In genomic region chr9:33267368-33267767, GRCh38 we compare ENCODE assay signal across 20 cellular contexts. TPM values are rescaled to one million over a fixed set of nuclear protein-coding genes. Genes with fewer than 3 reads are reported as not detected.
DNase-seq lines count a peak whose midpoint lies in the region; ATAC-seq, FAIRE-seq and TF ChIP-seq lines count a peak whose summit lies in the region.
"Had no signal": no experiment of that assay in that cellular context is flagged by ENCODE, and none has a peak within 500 bp of the region (broad histone marks: within the 10 kb centered on the region; RNA-seq: fewer than 3 reads in every experiment).

No MANE protein-coding gene starts in this region.

- no peaks in the 10 kb centered on the region for H3K9me3 ChIP-seq in IMR-90 (ENCODE audit: control insufficient read depth, insufficient read depth, low read length)
- no peaks in the 10 kb centered on the region for H3K9me3 ChIP-seq in kidney (ENCODE audit: control insufficient read depth in 1 of 2, low read length in 2 of 2)
- H3K9me3 ChIP-seq: stomach had no signal

- no peak for TF ChIP-seq POLR2A in IMR-90 (IDR thresholded peaks at IDR 0.05; ENCODE audit: low read depth, low read length)

- no peaks in the 10 kb centered on the region for H3K9me3 Mint-ChIP-seq in activated T-cell treated with anti-CD3 and anti-CD28 coated beads, Interleukin-2, amount 50 U/mL, for 24 hours
- H3K9me3 Mint-ChIP-seq in activated naive CD8-positive, alpha-beta T cell treated with anti-CD3 and anti-CD28 coated beads for 36 hours: no peaks in the 10 kb centered on the region
- no peaks in the 10 kb centered on the region for H3K9me3 Mint-ChIP-seq in nephron

- no peak overlapping the region for H3K27ac ChIP-seq in IMR-90 (ENCODE audit: insufficient read depth, low read length)
- H3K27ac ChIP-seq in kidney (ENCODE audit: low read depth in 2 of 2, low read length in 2 of 2): no peak overlapping the region
- H3K27ac ChIP-seq: dorsolateral prefrontal cortex, stomach had no signal

- TF ChIP-seq CTCF in IMR-90 (conservative IDR thresholded peaks at IDR 0.05; ENCODE audit: low read depth, low read length) (no peak), nephron (IDR thresholded peaks at IDR 0.05; ENCODE audit: unreplicated experiment in 3 of 3) (no peak), kidney (IDR thresholded peaks at IDR 0.05; ENCODE audit: borderline replicate concordance, extremely low read depth, insufficient read depth) (no peak)

- no peak overlapping the region for H4K8ac ChIP-seq in IMR-90 (ENCODE audit: low read depth in 2 of 2, low read length in 2 of 2)

- no peak for FAIRE-seq in urothelium cell line (lab: Jason Lieb, UNC)
- FAIRE-seq in kidney (lab: Jason Lieb, UNC): no peak
- FAIRE-seq: frontal cortex, GM18507, RCC 7860 had no signal

- no peak for ATAC-seq in IMR-90 (ENCODE audit: low read depth)
- ATAC-seq in HG02610 (IDR thresholded peaks at IDR 0.05; ENCODE audit: unreplicated experiment): no peak
- ATAC-seq: left cardiac atrium, right cardiac atrium had no signal

- no peak overlapping the region for H2AK5ac ChIP-seq in IMR-90 (ENCODE audit: low read depth, low read length)

- in situ Hi-C loops in IMR-90 (cut with MboI; ENCODE audit: low sequenced_read_pairs): no loop called here

- no peak overlapping the region for H4K91ac ChIP-seq in IMR-90 (ENCODE audit: insufficient read depth, low read depth, low read length)

- H2BK20ac ChIP-seq in IMR-90 (ENCODE audit: low read depth, low read length): no peak overlapping the region

- H3K4me1 ChIP-seq in IMR-90 (ENCODE audit: control insufficient read depth, insufficient read depth, low read length) (peaks cover 10% of the 10 kb centered on the region), kidney (ENCODE audit: control insufficient read depth in 1 of 2, insufficient read depth in 1 of 2, low read depth in 1 of 2, low read length in 2 of 2) (peaks cover 8 to 17% of the 10 kb centered on the region in 2 donors)

- no peak overlapping the region for H3K56ac ChIP-seq in IMR-90 (ENCODE audit: extremely low read depth, insufficient read depth, low read length)

- no peak overlapping the region for H3K23ac ChIP-seq in IMR-90 (ENCODE audit: low read depth, low read length)

- H2BK120ac ChIP-seq in IMR-90 (ENCODE audit: low read depth, low read length): no peak overlapping the region

- no peak overlapping the region for H2AK9ac ChIP-seq in IMR-90 (replicated peaks; ENCODE audit: low read depth, low read length, poor library complexity)

- peak overlapping the region; percentile 0 for H3K4me3 Mint-ChIP-seq in activated T-cell treated with anti-CD3 and anti-CD28 coated beads, Interleukin-2, amount 50 U/mL, for 24 hours
- no peak overlapping the region for H3K4me3 Mint-ChIP-seq in activated naive CD8-positive, alpha-beta T cell treated with anti-CD3 and anti-CD28 coated beads for 36 hours
- H3K4me3 Mint-ChIP-seq in nephron: peak overlapping the region; percentile 0 to 63 (median 37)

- no peaks in the 10 kb centered on the region for H3K27me3 Mint-ChIP-seq in activated T-cell treated with anti-CD3 and anti-CD28 coated beads, Interleukin-2, amount 50 U/mL, for 24 hours
- H3K27me3 Mint-ChIP-seq in activated naive CD8-positive, alpha-beta T cell treated with anti-CD3 and anti-CD28 coated beads for 36 hours: no peaks in the 10 kb centered on the region
- H3K27me3 Mint-ChIP-seq in nephron (ENCODE audit: low read depth): no peaks in the 10 kb centered on the region

- peaks cover 86% of the 10 kb centered on the region for H3K36me3 Mint-ChIP-seq in activated T-cell treated with anti-CD3 and anti-CD28 coated beads, Interleukin-2, amount 50 U/mL, for 24 hours (ENCODE audit: low read depth)
- peaks cover 30% of the 10 kb centered on the region for H3K36me3 Mint-ChIP-seq in activated naive CD8-positive, alpha-beta T cell treated with anti-CD3 and anti-CD28 coated beads for 36 hours
- peaks cover 37% of the 10 kb centered on the region for H3K36me3 Mint-ChIP-seq in nephron (ENCODE audit: low read depth)

- peaks cover 46% of the 10 kb centered on the region for H3K4me1 Mint-ChIP-seq in activated T-cell treated with anti-CD3 and anti-CD28 coated beads, Interleukin-2, amount 50 U/mL, for 24 hours (ENCODE audit: low read depth)
- peaks cover 30% of the 10 kb centered on the region for H3K4me1 Mint-ChIP-seq in activated naive CD8-positive, alpha-beta T cell treated with anti-CD3 and anti-CD28 coated beads for 36 hours
- peaks cover 21% of the 10 kb centered on the region for H3K4me1 Mint-ChIP-seq in nephron

- H4K20me1 ChIP-seq in IMR-90 (ENCODE audit: insufficient read depth, low read length): peaks cover 9% of the 10 kb centered on the region

- dilution Hi-C loops in IMR-90 (cut with HindIII; ENCODE audit: low sequenced_read_pairs, unreplicated experiment): no loop called here

- no peak for DNase-seq in activated T-cell treated with anti-CD3 and anti-CD28 coated beads, Interleukin-2, amount 50 U/mL, for 24 hours
- DNase-seq in activated T-cell treated with anti-CD3 and anti-CD28 coated beads for 4 hours (no peak), IMR-90 (no peak), urothelium cell line (ENCODE audit: low spot score) (no peak), kidney (no peak)
- DNase-seq in activated naive CD8-positive, alpha-beta T cell treated with anti-CD3 and anti-CD28 coated beads for 36 hours: no peak
- DNase-seq: dorsolateral prefrontal cortex, erythroblast, left cardiac atrium, midbrain, NCI-H1436, occipital lobe, right cardiac atrium, stomach had no signal

- peaks cover 5% of the 10 kb centered on the region; the same call in 1 of the 2 replicates for H3K9me1 ChIP-seq in IMR-90 (ENCODE audit: insufficient read depth, low read length)

- no peak overlapping the region for H2BK15ac ChIP-seq in IMR-90 (ENCODE audit: low read depth, low read length)

- no TSS peak for BruUV-seq in IMR-90 (replicated peaks; lab: Mats Ljungman, UMichigan)

- H2AFZ ChIP-seq in IMR-90 (replicated peaks; ENCODE audit: low read length, poor library complexity): no peak overlapping the region

- no peak overlapping the region for H3K4me2 ChIP-seq in IMR-90 (ENCODE audit: low read depth, low read length)

- intact Hi-C loops in IMR-90 (cut with micrococcal nuclease) (no loop called here), kidney (cut with DNase I) (no loop called here)

- H3K9ac ChIP-seq in IMR-90 (ENCODE audit: low read depth, low read length): no peak overlapping the region
- no peak overlapping the region for H3K9ac ChIP-seq in kidney (ENCODE audit: low read length in 2 of 2)

- no peak overlapping the region for H3K4ac ChIP-seq in IMR-90 (ENCODE audit: low read depth, low read length)

- no peak for TF ChIP-seq RAD21 in IMR-90 (IDR thresholded peaks at IDR 0.05; ENCODE audit: low read length)

- H3K27me3 ChIP-seq in IMR-90 (ENCODE audit: control insufficient read depth, insufficient read depth, low read length): no peaks in the 10 kb centered on the region
- H3K27me3 ChIP-seq: dorsolateral prefrontal cortex, stomach had no signal

- H3K18ac ChIP-seq in IMR-90 (ENCODE audit: low read depth, low read length): no peak overlapping the region

- POLR2A ChIA-PET in IMR-90 (lab: Charles Lee; ENCODE audit: unreplicated experiment): no interaction called here

- CTCF ChIA-PET in IMR-90 (lab: Yijun Ruan, JAX): no interaction called here

- H3K27ac Mint-ChIP-seq in activated T-cell treated with anti-CD3 and anti-CD28 coated beads, Interleukin-2, amount 50 U/mL, for 24 hours: peak overlapping the region; percentile 97
- H3K27ac Mint-ChIP-seq in activated naive CD8-positive, alpha-beta T cell treated with anti-CD3 and anti-CD28 coated beads for 36 hours: peak overlapping the region; percentile 49
- no peak overlapping the region for H3K27ac Mint-ChIP-seq in nephron

- H4K5ac ChIP-seq in IMR-90 (ENCODE audit: low read depth, low read length): no peak overlapping the region

- H3K4me3 ChIP-seq in IMR-90 (ENCODE audit: insufficient read depth, low read depth, low read length) (no peak overlapping the region), kidney (ENCODE audit: low read length in 2 of 2) (no peak overlapping the region)
- H3K4me3 ChIP-seq: stomach had no signal

- no peak overlapping the region for H3K14ac ChIP-seq in IMR-90 (replicated peaks; ENCODE audit: low read depth, low read length)

- H3K36me3 ChIP-seq in IMR-90 (ENCODE audit: control insufficient read depth, insufficient read depth, low read length) (peaks cover 16% of the 10 kb centered on the region), kidney (ENCODE audit: control insufficient read depth in 1 of 2, insufficient read depth in 2 of 2, low read length in 2 of 2) (peaks cover 28 to 32% of the 10 kb centered on the region in 2 donors)

- H3K79me1 ChIP-seq in IMR-90 (ENCODE audit: low read depth in 1 of 2, low read length in 2 of 2): peaks cover 28 to 50% of the 10 kb centered on the region in 2 experiments

- H2BK5ac ChIP-seq in IMR-90 (ENCODE audit: low read depth, low read length, poor library complexity, severe bottlenecking): no peak overlapping the region

RNA-seq across cellular contexts. Expression of gene CHMP5, which starts 2.5 kb away (rescaled TPM):
- total RNA-seq in IMR-90 (2012; rRNA removed) (70.6 and 95.5 TPM in 2 replicates), kidney (65.2 TPM)
- polyA plus RNA-seq in IMR-90 (2012; rRNA removed) (70.2 and 80.8 TPM in 2 replicates), kidney (ENCODE audit: insufficient read depth, low read depth, low replicate concordance) (100 TPM)
- polyA plus RNA-seq in IMR-90 (2012; cell fraction: cytosol; rRNA removed): 14.6 and 19.1 TPM in 2 replicates
- polyA plus RNA-seq in IMR-90 (2012; cell fraction: nucleus; rRNA removed; ENCODE audit: low replicate concordance): 4.9 and 27.8 TPM in 2 replicates
- total RNA-seq in activated naive CD8-positive, alpha-beta T cell treated with anti-CD3 and anti-CD28 coated beads for 36 hours: 10 to 100 TPM; 73.9 to 75.4 TPM

RNA-seq across cellular contexts. Expression of gene BAG1, which starts 2.9 kb away (rescaled TPM):
- total RNA-seq in IMR-90 (2012; rRNA removed) (4.5 and 8.3 TPM in 2 replicates), kidney (134 TPM)
- polyA plus RNA-seq in IMR-90 (2012; rRNA removed) (20.4 and 20.9 TPM in 2 replicates), kidney (ENCODE audit: insufficient read depth, low read depth, low replicate concordance) (268 TPM)
- polyA plus RNA-seq in IMR-90 (2012; cell fraction: cytosol; rRNA removed): 25.9 and 61.7 TPM in 2 replicates
- polyA plus RNA-seq in IMR-90 (2012; cell fraction: nucleus; rRNA removed; ENCODE audit: low replicate concordance): 13.3 and 25.4 TPM in 2 replicates
- 10 to 100 TPM; 87.2 to 90.9 TPM for total RNA-seq in activated naive CD8-positive, alpha-beta T cell treated with anti-CD3 and anti-CD28 coated beads for 36 hours

RNA-seq across cellular contexts. Expression of gene NFX1, which starts 22.9 kb away (rescaled TPM):
- total RNA-seq in IMR-90 (2012; rRNA removed) (36.0 and 36.9 TPM in 2 replicates), kidney (46.3 TPM)
- polyA plus RNA-seq in IMR-90 (2012; rRNA removed) (25.3 and 27.0 TPM in 2 replicates), kidney (ENCODE audit: insufficient read depth, low read depth, low replicate concordance) (12.2 TPM)
- polyA plus RNA-seq in IMR-90 (2012; cell fraction: cytosol; rRNA removed): 10.8 and 23.4 TPM in 2 replicates
- polyA plus RNA-seq in IMR-90 (2012; cell fraction: nucleus; rRNA removed; ENCODE audit: low replicate concordance): 31.3 and 53.5 TPM in 2 replicates
- 10 to 100 TPM; 38.9 to 40.8 TPM for total RNA-seq in activated naive CD8-positive, alpha-beta T cell treated with anti-CD3 and anti-CD28 coated beads for 36 hours

RNA-seq across cellular contexts. Expression of gene SPINK4, which starts 27.4 kb away (rescaled TPM):
- total RNA-seq in IMR-90 (2012; rRNA removed) (not detected in 2 replicates), kidney (not detected)
- polyA plus RNA-seq in IMR-90 (2012; rRNA removed) (not detected in 2 replicates), kidney (ENCODE audit: insufficient read depth, low read depth, low replicate concordance) (not detected)
- polyA plus RNA-seq in IMR-90 (2012; cell fraction: cytosol; rRNA removed): not detected in 2 replicates
- polyA plus RNA-seq in IMR-90 (2012; cell fraction: nucleus; rRNA removed; ENCODE audit: low replicate concordance): not detected in 2 replicates
- total RNA-seq in activated naive CD8-positive, alpha-beta T cell treated with anti-CD3 and anti-CD28 coated beads for 36 hours: not detected
- total RNA-seq: dorsolateral prefrontal cortex, frontal cortex, left cardiac atrium, occipital lobe, right cardiac atrium, ureter had no signal
- polyA plus RNA-seq: right cardiac atrium had no signal

Comparison
In these comparisons a context has a peak if more than half of its experiments do, and no peak if none do; other contexts are left out.
1. H3K27ac Mint-ChIP-seq: peak in activated T-cell treated with anti-CD3 and anti-CD28 coated beads, Interleukin-2, amount 50 U/mL, for 24 hours (single experiment) and activated naive CD8-positive, alpha-beta T cell treated with anti-CD3 and anti-CD28 coated beads for 36 hours (single experiment); none in nephron (0 of 3).